In genomic region chr11:66744485-66745355, GRCh38 we compare ENCODE assay signal across 8 cellular contexts. TPM values are rescaled to one million over a fixed set of nuclear protein-coding genes. Genes with fewer than 3 reads are reported as not detected.
DNase-seq lines count a peak whose midpoint lies in the region; ATAC-seq and TF ChIP-seq lines count a peak whose summit lies in the region.

No MANE protein-coding gene starts in this region.

- CTCF ChIA-PET in AG04450 (lab: Charles Lee), result no interaction called here

- no peaks in the 10 kb centered on the region for H3K27me3 ChIP-seq in AG04450 (ENCODE audit: control insufficient read depth, insufficient read depth, low read length)

- in situ Hi-C loops in GM18951 (cut with MboI; ENCODE audit: low sequenced_read_pairs, unreplicated experiment), result no loop called here

- peak; percentile 89 for TF ChIP-seq POLR2A in GM18951 (IDR thresholded peaks at IDR 0.05; ENCODE audit: extremely low read depth, insufficient read depth, insufficient read length)

- H3K27ac ChIP-seq in AG04450 (ENCODE audit: low read depth, low read length), result peak overlapping the region; percentile 21

- H3K9me3 ChIP-seq in AG04450 (ENCODE audit: control insufficient read depth, insufficient read depth, low read length), result peaks cover 3% of the 10 kb centered on the region; the same call in 1 of the 2 replicates

- no peak for DNase-seq in AG04450 (ENCODE audit: low read depth, low spot score)
- DNase-seq in NCI-H446 (lab: John Stamatoyannopoulos, UW), result peak; percentile 76 to 92
- peak; percentile 88 for DNase-seq in activated CD4-positive, alpha-beta T cell treated with anti-CD3 and anti-CD28 coated beads for 1 hour
- peak; percentile 94 for DNase-seq in cerebellum (ENCODE audit: low spot score)
- DNase-seq in kidney glomerular epithelial cell (lab: John Stamatoyannopoulos, UW), result peak; percentile 70
- DNase-seq in stimulated activated CD4-positive, alpha-beta T cell treated with anti-CD3 and anti-CD28 coated beads, Interleukin-1b, Interleukin-23, amount 100 ng/mL, for 1 hour (ENCODE audit: low read depth in 2 of 2), result peak; percentile 77 to 82

- no peak for TF ChIP-seq CTCF in AG04450 (IDR thresholded peaks at IDR 0.05; ENCODE audit: low read depth, low read length)

- peak overlapping the region; percentile 86 for H3K4me3 ChIP-seq in AG04450 (ENCODE audit: low read depth, low read length)

- peak; percentile 74 for ATAC-seq in HG03196 (IDR thresholded peaks at IDR 0.05; ENCODE audit: unreplicated experiment)

- POLR2A ChIA-PET in AG04450 (lab: Yijun Ruan, JAX), result no interaction called here

RNA-seq across cellular contexts. Expression of gene SPTBN2, which starts 15.7 kb away (rescaled TPM):
- 0.09 and 0.21 TPM in 2 replicates for polyA plus RNA-seq in AG04450 (2011; rRNA removed)
- 0.18 and 0.48 TPM in 2 replicates for polyA minus RNA-seq in AG04450 (2011; rRNA and poly(A)+ RNA removed)
- 93.8 TPM for total RNA-seq in cerebellum
